In genomic region chr1:43650306-43650941, GRCh38 we compare ENCODE assay signal across 8 cellular contexts. TPM values are rescaled to one million over a fixed set of nuclear protein-coding genes. Genes with fewer than 3 reads are reported as not detected.
DNase-seq lines count a peak whose midpoint lies in the region; ATAC-seq and TF ChIP-seq lines count a peak whose summit lies in the region.

No MANE protein-coding gene starts in this region.

- no peak for TF ChIP-seq CTCF in colonic mucosa (IDR thresholded peaks at IDR 0.05)

- intact Hi-C loops in colonic mucosa (cut with DNase I) (no loop called here), left colon (cut with DNase I, micrococcal nuclease) (loop anchor here (5.0 to 10.0 kb wide), 2 partner anchors 123 to 126 kb away; no protein-coding TSS in a partner anchor)

- H3K4me1 ChIP-seq in colonic mucosa: peaks cover 6% of the 10 kb centered on the region

- peaks cover 5% of the 10 kb centered on the region for H3K36me3 ChIP-seq in colonic mucosa

- ATAC-seq in HG03432 (IDR thresholded peaks at IDR 0.05; ENCODE audit: unreplicated experiment) (peak; percentile 58), left colon (peak; percentile 76)

- H3K27ac ChIP-seq in colonic mucosa: peak overlapping the region; percentile 98

- peak overlapping the region; percentile 84 for H3K4me3 ChIP-seq in colonic mucosa

- DNase-seq in Ammon's horn (ENCODE audit: low spot score): peak; percentile 98
- DNase-seq in NCI-H460 (ENCODE audit: extremely low read depth, low read depth): peak; percentile 95
- DNase-seq in activated CD4-positive, alpha-beta T cell treated with anti-CD3 and anti-CD28 coated beads for 24 hours (ENCODE audit: low read depth in 2 of 2): peak; percentile 82 to 87
- DNase-seq in colonic mucosa: peak; percentile 98
- DNase-seq in left colon: peak; percentile 97 to 98
- DNase-seq in stimulated activated CD4-positive, alpha-beta T cell treated with anti-CD3 and anti-CD28 coated beads, Interleukin-1b, Interleukin-23, amount 100 ng/mL, for 48 hours: peak; percentile 93

- peak; percentile 100 for TF ChIP-seq POLR2A in GM19193 (IDR thresholded peaks at IDR 0.05; ENCODE audit: extremely low read depth, insufficient read depth, insufficient read length)

- H3K9ac ChIP-seq in colonic mucosa (ENCODE audit: low read depth in 2 of 2, low read length in 2 of 2): peak overlapping the region; percentile 78 to 88

- no peaks in the 10 kb centered on the region for H3K9me3 ChIP-seq in colonic mucosa

- H3K27me3 ChIP-seq in colonic mucosa: no peaks in the 10 kb centered on the region

RNA-seq across cellular contexts. Expression of gene KDM4A, which starts 0.5 kb away (rescaled TPM):
- total RNA-seq in NCI-H460 (2014; rRNA removed; shearing (Covaris generic)): 16.1 and 21.7 TPM in 2 replicates
- polyA plus RNA-seq in NCI-H460 (2014; cell fraction: nucleus; rRNA removed): 9.7 and 13.5 TPM in 2 replicates
- total RNA-seq in colonic mucosa: 10 to 100 TPM; 57.0 to 62.4 TPM
- 10 to 100 TPM; 55.2 to 57.9 TPM for total RNA-seq in left colon

RNA-seq across cellular contexts. Expression of gene ST3GAL3, which starts 56.9 kb away (rescaled TPM):
- 11.6 and 12.6 TPM in 2 replicates for total RNA-seq in NCI-H460 (2014; rRNA removed; shearing (Covaris generic))
- polyA plus RNA-seq in NCI-H460 (2014; cell fraction: nucleus; rRNA removed): 10.7 and 14.3 TPM in 2 replicates
- total RNA-seq in colonic mucosa: 1 to 10 TPM; 5.1 to 6.0 TPM
- 10 to 100 TPM in 1 of 2 donors, 1 to 10 TPM in 1; 7.1 to 10.7 TPM for total RNA-seq in left colon

Comparison
In these comparisons a context has a peak if more than half of its experiments do, and no peak if none do; other contexts are left out.
1. Peak in every context shown above with its lines: DNase-seq, ATAC-seq, H3K4me3 ChIP-seq and H3K27ac ChIP-seq.